Comparison of ENCODE assay signal across 1 cellular context in the genomic region with DNA sequence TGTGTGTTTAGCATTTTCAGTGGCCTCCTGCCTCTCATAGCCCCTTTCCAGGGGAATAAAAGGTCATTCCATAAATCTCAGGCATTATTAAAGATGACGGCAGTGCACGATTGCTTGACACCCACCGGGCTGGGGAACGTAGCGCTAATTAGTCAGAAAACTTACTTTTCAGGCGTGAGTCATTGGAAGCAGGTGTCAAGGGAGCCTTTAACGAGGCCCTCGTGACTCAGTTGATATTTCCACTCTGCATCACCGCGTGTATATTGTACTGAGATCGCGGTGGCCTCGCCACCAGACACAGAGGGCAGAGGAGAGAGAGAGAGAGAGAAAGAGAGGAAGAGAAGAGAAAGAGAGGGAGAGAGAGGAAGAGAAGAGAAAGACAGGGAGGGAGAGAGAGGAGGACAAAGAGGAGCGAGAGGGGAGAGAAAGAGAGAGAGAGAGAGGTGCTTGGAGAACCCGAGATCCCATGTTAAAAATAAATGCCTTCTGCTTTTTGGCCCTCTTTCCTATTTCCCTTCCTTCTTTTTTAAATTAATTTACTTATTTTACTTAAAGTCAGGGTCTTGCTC.
TF ChIP-seq lines count a peak whose summit lies in the region.

No MANE protein-coding gene starts in this region.

TF ChIP-seq in HEK293, 187 proteins besides CTCF, POLR2A, EP300 and RAD21 (continued from another document):
- peak; percentile 30; the same call in 1 of the 2 replicates for TF ChIP-seq PRDM6 (tag by site-specific recombination; IDR thresholded peaks at IDR 0.05)
- TF ChIP-seq ZXDB (tag by site-specific recombination; IDR thresholded peaks at IDR 0.05) = no peak
- no peak for TF ChIP-seq TRIM28 (IDR thresholded peaks at IDR 0.05; ENCODE audit: borderline replicate concordance, low read length)
- no peak for TF ChIP-seq BCL11B (tag by site-specific recombination; IDR thresholded peaks at IDR 0.05; ENCODE audit: low read depth)
- no peak for TF ChIP-seq ZNF677 (tag by site-specific recombination; IDR thresholded peaks at IDR 0.05)
- TF ChIP-seq HOXA7 (CRISPR knock-in tag; IDR thresholded peaks at IDR 0.05; ENCODE audit: borderline replicate concordance) = no peak
- peak; percentile 69 for TF ChIP-seq ZNF366 (tag by site-specific recombination; conservative IDR thresholded peaks at IDR 0.05)
- TF ChIP-seq ZNF48 (tag by site-specific recombination; IDR thresholded peaks at IDR 0.05) = no peak
- TF ChIP-seq, protein P1, sequence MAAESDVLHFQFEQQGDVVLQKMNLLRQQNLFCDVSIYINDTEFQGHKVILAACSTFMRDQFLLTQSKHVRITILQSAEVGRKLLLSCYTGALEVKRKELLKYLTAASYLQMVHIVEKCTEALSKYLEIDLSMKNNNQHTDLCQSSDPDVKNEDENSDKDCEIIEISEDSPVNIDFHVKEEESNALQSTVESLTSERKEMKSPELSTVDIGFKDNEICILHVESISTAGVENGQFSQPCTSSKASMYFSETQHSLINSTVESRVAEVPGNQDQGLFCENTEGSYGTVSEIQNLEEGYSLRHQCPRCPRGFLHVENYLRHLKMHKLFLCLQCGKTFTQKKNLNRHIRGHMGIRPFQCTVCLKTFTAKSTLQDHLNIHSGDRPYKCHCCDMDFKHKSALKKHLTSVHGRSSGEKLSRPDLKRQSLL (tag by site-specific recombination; IDR thresholded peaks at IDR 0.05) = no peak
- peak; percentile 44; the same call in 1 of the 2 replicates for TF ChIP-seq ZNF629 (tag by site-specific recombination; IDR thresholded peaks at IDR 0.05)
- no peak for TF ChIP-seq ZNF221 (tag by site-specific recombination; IDR thresholded peaks at IDR 0.05; ENCODE audit: borderline replicate concordance)
- no peak for TF ChIP-seq ZBTB8A (tag by site-specific recombination; IDR thresholded peaks at IDR 0.05)
- TF ChIP-seq OSR2 (tag by site-specific recombination; IDR thresholded peaks at IDR 0.05) = 0 out of 2 replicates have a peak, but pooled peaks have one; percentile 39
- TF ChIP-seq ZNF76 (tag by site-specific recombination; IDR thresholded peaks at IDR 0.05; ENCODE audit: borderline replicate concordance, low read depth) = no peak
- TF ChIP-seq ZBTB44 (tag by site-specific recombination; IDR thresholded peaks at IDR 0.05) = no peak
- no peak; the same call in 1 of the 2 replicates for TF ChIP-seq ZNF341 (tag by site-specific recombination; IDR thresholded peaks at IDR 0.05; ENCODE audit: low read depth)
- no peak for TF ChIP-seq ZSCAN4 (tag by site-specific recombination; IDR thresholded peaks at IDR 0.05)
- TF ChIP-seq, protein P2, sequence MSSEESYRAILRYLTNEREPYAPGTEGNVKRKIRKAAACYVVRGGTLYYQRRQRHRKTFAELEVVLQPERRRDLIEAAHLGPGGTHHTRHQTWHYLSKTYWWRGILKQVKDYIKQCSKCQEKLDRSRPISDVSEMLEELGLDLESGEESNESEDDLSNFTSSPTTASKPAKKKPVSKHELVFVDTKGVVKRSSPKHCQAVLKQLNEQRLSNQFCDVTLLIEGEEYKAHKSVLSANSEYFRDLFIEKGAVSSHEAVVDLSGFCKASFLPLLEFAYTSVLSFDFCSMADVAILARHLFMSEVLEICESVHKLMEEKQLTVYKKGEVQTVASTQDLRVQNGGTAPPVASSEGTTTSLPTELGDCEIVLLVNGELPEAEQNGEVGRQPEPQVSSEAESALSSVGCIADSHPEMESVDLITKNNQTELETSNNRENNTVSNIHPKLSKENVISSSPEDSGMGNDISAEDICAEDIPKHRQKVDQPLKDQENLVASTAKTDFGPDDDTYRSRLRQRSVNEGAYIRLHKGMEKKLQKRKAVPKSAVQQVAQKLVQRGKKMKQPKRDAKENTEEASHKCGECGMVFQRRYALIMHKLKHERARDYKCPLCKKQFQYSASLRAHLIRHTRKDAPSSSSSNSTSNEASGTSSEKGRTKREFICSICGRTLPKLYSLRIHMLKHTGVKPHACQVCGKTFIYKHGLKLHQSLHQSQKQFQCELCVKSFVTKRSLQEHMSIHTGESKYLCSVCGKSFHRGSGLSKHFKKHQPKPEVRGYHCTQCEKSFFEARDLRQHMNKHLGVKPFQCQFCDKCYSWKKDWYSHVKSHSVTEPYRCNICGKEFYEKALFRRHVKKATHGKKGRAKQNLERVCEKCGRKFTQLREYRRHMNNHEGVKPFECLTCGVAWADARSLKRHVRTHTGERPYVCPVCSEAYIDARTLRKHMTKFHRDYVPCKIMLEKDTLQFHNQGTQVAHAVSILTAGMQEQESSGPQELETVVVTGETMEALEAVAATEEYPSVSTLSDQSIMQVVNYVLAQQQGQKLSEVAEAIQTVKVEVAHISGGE (tag by site-specific recombination; conservative IDR thresholded peaks at IDR 0.05; ENCODE audit: low read depth) = no peak
- TF ChIP-seq, protein P3, sequence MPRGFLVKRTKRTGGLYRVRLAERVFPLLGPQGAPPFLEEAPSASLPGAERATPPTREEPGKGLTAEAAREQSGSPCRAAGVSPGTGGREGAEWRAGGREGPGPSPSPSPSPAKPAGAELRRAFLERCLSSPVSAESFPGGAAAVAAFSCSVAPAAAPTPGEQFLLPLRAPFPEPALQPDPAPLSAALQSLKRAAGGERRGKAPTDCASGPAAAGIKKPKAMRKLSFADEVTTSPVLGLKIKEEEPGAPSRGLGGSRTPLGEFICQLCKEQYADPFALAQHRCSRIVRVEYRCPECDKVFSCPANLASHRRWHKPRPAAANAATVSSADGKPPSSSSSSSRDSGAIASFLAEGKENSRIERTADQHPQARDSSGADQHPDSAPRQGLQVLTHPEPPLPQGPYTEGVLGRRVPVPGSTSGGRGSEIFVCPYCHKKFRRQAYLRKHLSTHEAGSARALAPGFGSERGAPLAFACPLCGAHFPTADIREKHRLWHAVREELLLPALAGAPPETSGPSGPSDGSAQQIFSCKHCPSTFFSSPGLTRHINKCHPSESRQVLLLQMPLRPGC (tag by site-specific recombination; IDR thresholded peaks at IDR 0.05) = peak; percentile 63; the same call in 1 of the 2 replicates
- TF ChIP-seq ZNF621 (tag by site-specific recombination; IDR thresholded peaks at IDR 0.05) = no peak
- no peak for TF ChIP-seq ZNF473 (tag by site-specific recombination; IDR thresholded peaks at IDR 0.05)
- TF ChIP-seq YY1 (tag by site-specific recombination; IDR thresholded peaks at IDR 0.05) = no peak
- TF ChIP-seq ZNF830 (tag by site-specific recombination; IDR thresholded peaks at IDR 0.05; ENCODE audit: low read depth) = no peak
- TF ChIP-seq RBAK (tag by site-specific recombination; IDR thresholded peaks at IDR 0.05) = no peak
